ENCODE assay signal across 8 cellular contexts in genomic region chr12:98998697-98999299, GRCh38.
DNase-seq lines count a peak whose midpoint lies in the region; ATAC-seq, FAIRE-seq and TF ChIP-seq lines count a peak whose summit lies in the region.

No MANE protein-coding gene starts in this region.

- no peaks in the 10 kb centered on the region for H3K9me3 Mint-ChIP-seq in CD8-positive, alpha-beta T cell

- POLR2A ChIA-PET in CD8-positive, alpha-beta T cell (lab: Charles Lee), result no interaction called here

- 15% methylated on average over 5 to 6 of the region's 6 CpGs for WGBS in body of pancreas, 2 donors

- no peaks in the 10 kb centered on the region for H3K27me3 ChIP-seq in CD8-positive, alpha-beta T cell (ENCODE audit: insufficient read depth, low read length)
- no peaks in the 10 kb centered on the region for H3K27me3 ChIP-seq in body of pancreas
- no peaks in the 10 kb centered on the region for H3K27me3 ChIP-seq in vagina

- intact Hi-C loops in CD8-positive, alpha-beta T cell (cut with DNase I, micrococcal nuclease), result loop anchor here in 1 of 2 experiments (5.0 to 10.0 kb wide), 2 partner anchors 301 to 434 kb away; no protein-coding TSS in a partner anchor
- intact Hi-C loops in body of pancreas (cut with DNase I), result no loop called here
- intact Hi-C loops in kidney (cut with DNase I), result loop anchor here (10.0 kb wide), 1 partner anchor 294 kb away; no protein-coding TSS in a partner anchor
- intact Hi-C loops in vagina (cut with DNase I), result no loop called here

- no peak for TF ChIP-seq POLR2A in body of pancreas (IDR thresholded peaks at IDR 0.05)
- no peak for TF ChIP-seq POLR2A in vagina (IDR thresholded peaks at IDR 0.05)

- DNase-seq in CD8-positive, alpha-beta T cell, result no peak
- peak; percentile 58 for DNase-seq in NCI-H2107 treated with DMSO at 0.1 percent for 48 hours (lab: John Stamatoyannopoulos, UW; ENCODE audit: unreplicated experiment)
- DNase-seq in body of pancreas, result peak in 1 of 4 donors; percentile 8
- DNase-seq in kidney, result no peak
- no peak for DNase-seq in vagina (ENCODE audit: extremely low spot score in 2 of 2)
- DNase-seq in ureter (ENCODE audit: low spot score), result no peak

- no peaks in the 10 kb centered on the region for H3K36me3 ChIP-seq in CD8-positive, alpha-beta T cell (ENCODE audit: insufficient read depth, low read length)
- H3K36me3 ChIP-seq in body of pancreas (replicated peaks in 1 of 2; ENCODE audit: insufficient read depth in 1 of 2, low read depth in 2 of 2) (no peaks in the 10 kb centered on the region), kidney (ENCODE audit: control insufficient read depth in 1 of 2, insufficient read depth in 2 of 2, low read length in 2 of 2) (no peaks in the 10 kb centered on the region), vagina (no peaks in the 10 kb centered on the region)

- H3K27me3 Mint-ChIP-seq in CD8-positive, alpha-beta T cell (ENCODE audit: low read depth), result peaks cover 5% of the 10 kb centered on the region

- H3K4me3 Mint-ChIP-seq in CD8-positive, alpha-beta T cell, result no peak overlapping the region

- H3K4me3 ChIP-seq in CD8-positive, alpha-beta T cell (ENCODE audit: low read depth, low read length), result no peak overlapping the region
- H3K4me3 ChIP-seq in body of pancreas, result no peak overlapping the region
- H3K4me3 ChIP-seq in kidney (ENCODE audit: low read length in 2 of 2), result no peak overlapping the region
- no peak overlapping the region for H3K4me3 ChIP-seq in vagina

- ATAC-seq in CD8-positive, alpha-beta T cell, result no peak
- peak; percentile 66 for ATAC-seq in GM18873 (IDR thresholded peaks at IDR 0.05; ENCODE audit: low FRiP score, unreplicated experiment)
- ATAC-seq in HG03064 (IDR thresholded peaks at IDR 0.05; ENCODE audit: low read depth, unreplicated experiment), result peak; percentile 95
- ATAC-seq in body of pancreas, result peak; percentile 87

- H3K36me3 Mint-ChIP-seq in CD8-positive, alpha-beta T cell, result no peaks in the 10 kb centered on the region

- no peaks in the 10 kb centered on the region for H3K4me1 ChIP-seq in CD8-positive, alpha-beta T cell (ENCODE audit: insufficient read depth, low read length)
- peaks cover 15% of the 10 kb centered on the region for H3K4me1 ChIP-seq in body of pancreas
- no peaks in the 10 kb centered on the region for H3K4me1 ChIP-seq in kidney (ENCODE audit: control insufficient read depth in 1 of 2, insufficient read depth in 1 of 2, low read depth in 1 of 2, low read length in 2 of 2)
- no peaks in the 10 kb centered on the region for H3K4me1 ChIP-seq in vagina

- CTCF ChIA-PET in CD8-positive, alpha-beta T cell (lab: Charles Lee), result interaction anchor here (0.5 to 1.5 kb wide), 2 partner anchors 81 to 432 kb away, joined by 3 to 5 read pairs; no protein-coding TSS in a partner anchor

- TF ChIP-seq CTCF in CD8-positive, alpha-beta T cell (IDR thresholded peaks at IDR 0.05), result peak; percentile 24
- TF ChIP-seq CTCF in body of pancreas (IDR thresholded peaks at IDR 0.05) (peak; percentile 41 to 89 (median 86)), kidney (IDR thresholded peaks at IDR 0.05; ENCODE audit: borderline replicate concordance, extremely low read depth, insufficient read depth) (peak; percentile 46), vagina (IDR thresholded peaks at IDR 0.05) (peak; percentile 27 to 49 (median 42))

- no peak overlapping the region for H3K27ac ChIP-seq in CD8-positive, alpha-beta T cell (ENCODE audit: low read depth, low read length)
- H3K27ac ChIP-seq in body of pancreas (no peak overlapping the region), kidney (ENCODE audit: low read depth in 2 of 2, low read length in 2 of 2) (no peak overlapping the region), vagina (no peak overlapping the region)

- H3K4me1 Mint-ChIP-seq in CD8-positive, alpha-beta T cell (ENCODE audit: low read depth), result no peaks in the 10 kb centered on the region

- FAIRE-seq in kidney (lab: Jason Lieb, UNC), result peak; percentile 90

- H3K9me3 ChIP-seq in CD8-positive, alpha-beta T cell (ENCODE audit: low read length), result no peaks in the 10 kb centered on the region
- no peaks in the 10 kb centered on the region for H3K9me3 ChIP-seq in body of pancreas
- no peaks in the 10 kb centered on the region for H3K9me3 ChIP-seq in kidney (ENCODE audit: control insufficient read depth in 1 of 2, low read length in 2 of 2)
- no peaks in the 10 kb centered on the region for H3K9me3 ChIP-seq in vagina

- no peak overlapping the region for H3K9ac ChIP-seq in kidney (ENCODE audit: low read length in 2 of 2)

- H3K27ac Mint-ChIP-seq in CD8-positive, alpha-beta T cell, result no peak overlapping the region

Comparison
In these comparisons a context has a peak if more than half of its experiments do, and no peak if none do; other contexts are left out.
1. CTCF ChIP-seq: peak in every context shown above with its lines; median percentile 86 in body of pancreas; 46 in kidney; 42 in vagina; 24 in CD8-positive, alpha-beta T cell.